Comparison of ENCODE assay signal across 14 cellular contexts in genomic region chr11:114259124-114259526, GRCh38. TPM values are rescaled to one million over a fixed set of nuclear protein-coding genes. Genes with fewer than 3 reads are reported as not detected.
DNase-seq lines count a peak whose midpoint lies in the region; ATAC-seq and TF ChIP-seq lines count a peak whose summit lies in the region.
"Had no signal": no experiment of that assay in that cellular context is flagged by ENCODE, and none has a peak within 500 bp of the region (broad histone marks: within the 10 kb centered on the region; RNA-seq: fewer than 3 reads in every experiment).

No MANE protein-coding gene starts in this region.

- no peaks in the 10 kb centered on the region for H3K36me3 Mint-ChIP-seq in T-helper 2 cell treated with Interferon-gamma antibody and Interleukin-4, amounts not matched to agents 5 μg/mL and 100 μg/mL, for 36 hours (ENCODE audit: low read depth)

- H3K27me3 ChIP-seq in stomach = no peaks in the 10 kb centered on the region
- H3K27me3 ChIP-seq: adrenal gland had no signal

- peak overlapping the region in 4 of 5 donors; percentile 65 to 84 (median 70) for H3K27ac ChIP-seq in stomach

- DNase-seq in NCI-H146 (lab: John Stamatoyannopoulos, UW) (peak; percentile 63), left kidney (ENCODE audit: low read depth, low spot score) (peak; percentile 56), stomach (no peak), NOMO-1 treated with DMSO at 0.1 percent for 48 hours (lab: John Stamatoyannopoulos, UW; ENCODE audit: unreplicated experiment) (no peak)
- no peak for DNase-seq in T-helper 2 cell treated with Interferon-gamma antibody and Interleukin-4, amounts not matched to agents 5 μg/mL and 100 μg/mL, for 36 hours (ENCODE audit: low spot score)
- no peak for DNase-seq in stimulated activated CD4-positive, alpha-beta T cell treated with anti-CD3 and anti-CD28 coated beads, Interleukin-4, amount 100 ng/mL, for 1 hour
- DNase-seq: activated CD4-positive, alpha-beta T cell treated with anti-CD3 and anti-CD28 coated beads, Interleukin-2, amount 50 U/mL, for 4 hours; DND-41; GOT3; SHP77 had no signal

- intact Hi-C loops in stomach (cut with DNase I; ENCODE audit: low total_unique reads) = loop anchor here (10.0 kb wide), 2 partner anchors 54 to 204 kb away; partner anchors contain the start of gene ZBTB16

- no peak for TF ChIP-seq POLR2A in stomach (IDR thresholded peaks at IDR 0.05)

- WGBS in stomach, 5 donors = 44 to 80% (median 64%) methylated on average over 7 to 10 of the region's 10 CpGs

- H3K36me3 ChIP-seq in stomach = peaks cover 7 to 20% (median 18%) of the 10 kb centered on the region in 4 donors
- H3K36me3 ChIP-seq: adrenal gland had no signal

- no peak overlapping the region for H3K4me3 ChIP-seq in stomach
- H3K4me3 ChIP-seq: adrenal gland, skin epidermis had no signal

- no peaks in the 10 kb centered on the region for H3K9me3 ChIP-seq in stomach
- H3K9me3 ChIP-seq: adrenal gland had no signal

- H3K27me3 Mint-ChIP-seq in T-helper 2 cell treated with Interferon-gamma antibody and Interleukin-4, amounts not matched to agents 5 μg/mL and 100 μg/mL, for 36 hours (ENCODE audit: low read depth) = no peaks in the 10 kb centered on the region

- peak overlapping the region; percentile 1 for H3K27ac Mint-ChIP-seq in T-helper 2 cell treated with Interferon-gamma antibody and Interleukin-4, amounts not matched to agents 5 μg/mL and 100 μg/mL, for 36 hours

- H3K4me1 ChIP-seq in stomach = peaks cover 37 to 68% (median 62%) of the 10 kb centered on the region in 4 donors

- no peaks in the 10 kb centered on the region for H3K9me3 Mint-ChIP-seq in T-helper 2 cell treated with Interferon-gamma antibody and Interleukin-4, amounts not matched to agents 5 μg/mL and 100 μg/mL, for 36 hours

- H3K4me1 Mint-ChIP-seq in T-helper 2 cell treated with Interferon-gamma antibody and Interleukin-4, amounts not matched to agents 5 μg/mL and 100 μg/mL, for 36 hours (ENCODE audit: low read depth) = peaks cover 9% of the 10 kb centered on the region

- no peak for TF ChIP-seq CTCF in stomach (IDR thresholded peaks at IDR 0.05)

- no peak for TF ChIP-seq EP300 in stomach (IDR thresholded peaks at IDR 0.05)

- ATAC-seq in GM19351 (IDR thresholded peaks at IDR 0.05; ENCODE audit: unreplicated experiment) (no peak), HG03565 (IDR thresholded peaks at IDR 0.05; ENCODE audit: unreplicated experiment) (no peak)

- H3K4me3 Mint-ChIP-seq in T-helper 2 cell treated with Interferon-gamma antibody and Interleukin-4, amounts not matched to agents 5 μg/mL and 100 μg/mL, for 36 hours = no peak overlapping the region

RNA-seq across cellular contexts. Expression of gene NNMT, which starts 37.1 kb away (rescaled TPM):
- total RNA-seq in stomach = 100 to 1,000 TPM in 3 of 5 donors, 10 to 100 TPM in 2; 35.1 to 442 (median 250) TPM
- 100 to 1,000 TPM; 197 to 451 (median 373) TPM for polyA plus RNA-seq in stomach

Comparison
In these comparisons a context has a peak if more than half of its experiments do, and no peak if none do; other contexts are left out.
1. DNase-seq: peak in NCI-H146 (single experiment) and left kidney (single experiment); none in T-helper 2 cell treated with Interferon-gamma antibody and Interleukin-4, amounts not matched to agents 5 μg/mL and 100 μg/mL, for 36 hours (single experiment), stomach (single experiment), stimulated activated CD4-positive, alpha-beta T cell treated with anti-CD3 and anti-CD28 coated beads, Interleukin-4, amount 100 ng/mL, for 1 hour (single experiment) and NOMO-1 treated with DMSO at 0.1 percent for 48 hours (single experiment).